1 cellular context compared by ENCODE assay signal in the genomic region with DNA sequence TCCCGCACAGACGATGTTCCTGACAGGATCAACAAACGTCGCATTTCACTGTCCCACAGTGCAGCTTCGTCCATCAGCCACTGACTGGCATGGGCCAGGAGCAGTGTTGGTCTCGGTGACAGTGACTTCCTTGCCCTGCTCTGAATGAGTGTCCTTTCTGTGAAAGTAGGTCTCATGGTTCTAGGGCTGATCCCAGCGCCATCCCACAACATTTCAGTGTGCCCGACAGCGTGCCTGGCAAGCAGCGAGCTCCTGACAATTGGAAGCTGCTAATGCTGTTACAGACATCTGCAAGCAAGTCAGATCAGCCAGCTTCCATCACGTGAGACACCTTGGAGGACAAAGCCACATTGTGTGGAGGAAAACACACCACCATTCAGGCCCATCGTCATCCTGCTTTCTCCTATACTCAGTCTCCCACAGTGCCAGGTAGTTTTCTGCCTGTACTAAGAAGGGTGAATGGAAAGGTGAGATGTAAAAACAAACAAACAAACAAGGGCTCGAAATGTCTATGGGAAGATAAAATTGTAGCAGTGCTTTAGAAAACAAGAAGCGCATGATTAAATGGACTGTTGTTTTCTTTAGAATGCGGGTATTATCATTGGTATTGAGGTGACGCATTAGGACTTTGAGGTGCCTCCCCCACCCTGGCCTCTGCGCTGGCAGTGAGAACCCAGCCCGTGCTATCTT.
TF ChIP-seq lines count a peak whose summit lies in the region.

No MANE protein-coding gene starts in this region.

TF ChIP-seq in IMR-90, 13 proteins besides CTCF, POLR2A, EP300 and RAD21:
- TF ChIP-seq FOS (IDR thresholded peaks at IDR 0.05; ENCODE audit: low read depth, low read length) (no peak), CHD1 (IDR thresholded peaks at IDR 0.05; ENCODE audit: low read depth, low read length) (no peak), MAZ (IDR thresholded peaks at IDR 0.05; ENCODE audit: borderline replicate concordance, low read depth, low read length) (no peak), CEBPB (IDR thresholded peaks at IDR 0.05; ENCODE audit: low read depth, low read length) (no peak), RFX5 (IDR thresholded peaks at IDR 0.05; ENCODE audit: low read depth, low read length) (no peak)
- TF ChIP-seq, protein P1, sequence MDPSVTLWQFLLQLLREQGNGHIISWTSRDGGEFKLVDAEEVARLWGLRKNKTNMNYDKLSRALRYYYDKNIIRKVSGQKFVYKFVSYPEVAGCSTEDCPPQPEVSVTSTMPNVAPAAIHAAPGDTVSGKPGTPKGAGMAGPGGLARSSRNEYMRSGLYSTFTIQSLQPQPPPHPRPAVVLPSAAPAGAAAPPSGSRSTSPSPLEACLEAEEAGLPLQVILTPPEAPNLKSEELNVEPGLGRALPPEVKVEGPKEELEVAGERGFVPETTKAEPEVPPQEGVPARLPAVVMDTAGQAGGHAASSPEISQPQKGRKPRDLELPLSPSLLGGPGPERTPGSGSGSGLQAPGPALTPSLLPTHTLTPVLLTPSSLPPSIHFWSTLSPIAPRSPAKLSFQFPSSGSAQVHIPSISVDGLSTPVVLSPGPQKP (IDR thresholded peaks at IDR 0.05; ENCODE audit: borderline replicate concordance, low read depth, low read length): no peak
